In the genomic region with DNA sequence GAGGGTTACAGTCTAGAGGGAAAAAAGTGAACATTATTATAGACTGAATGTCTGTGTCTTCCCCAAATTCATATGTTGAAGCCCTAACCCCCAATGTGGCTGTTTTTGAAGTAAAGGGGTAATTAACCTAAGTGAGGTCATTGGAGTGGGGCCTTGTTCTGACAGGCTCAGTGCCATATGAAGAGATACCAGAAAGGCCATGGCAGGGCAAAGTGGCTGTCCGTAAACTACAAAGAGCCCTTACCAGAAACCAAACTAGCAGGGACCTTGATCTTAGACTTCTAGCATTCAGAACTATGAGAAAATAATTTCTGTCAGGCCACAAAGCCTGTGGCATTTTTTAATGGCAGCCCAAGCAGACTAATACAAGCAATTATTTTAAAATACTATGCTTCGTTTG, we compare ENCODE assay signal across 28 cellular contexts. TPM values are rescaled to one million over a fixed set of nuclear protein-coding genes. Genes with fewer than 3 reads are reported as not detected.
DNase-seq lines count a peak whose midpoint lies in the region; ATAC-seq, FAIRE-seq and TF ChIP-seq lines count a peak whose summit lies in the region.
"Had no signal": no experiment of that assay in that cellular context is flagged by ENCODE, and none has a peak within 500 bp of the region (broad histone marks: within the 10 kb centered on the region; RNA-seq: fewer than 3 reads in every experiment).

No MANE protein-coding gene starts in this region.

- H3K36me3 Mint-ChIP-seq in activated T-cell treated with anti-CD3 and anti-CD28 coated beads, Interleukin-2, amount 50 U/mL, for 24 hours (ENCODE audit: low read depth): peaks cover 91% of the 10 kb centered on the region
- H3K36me3 Mint-ChIP-seq in activated T-cell treated with anti-CD3 and anti-CD28 coated beads, Interleukin-2, amount 50 U/mL, for 72 hours (ENCODE audit: insufficient read depth in 2 of 2): peaks cover 13 to 37% of the 10 kb centered on the region in 2 donors
- peaks cover 96% of the 10 kb centered on the region for H3K36me3 Mint-ChIP-seq in nephron progenitor cell (ENCODE audit: low read depth)
- H3K36me3 Mint-ChIP-seq in activated CD8-positive, alpha-beta memory T cell treated with anti-CD3 and anti-CD28 coated beads, Interleukin-2, amount 10 ng/mL, durations not matched to agents 7 days and 5 days: peaks cover 50% of the 10 kb centered on the region

- CTCF ChIA-PET in activated CD8-positive, alpha-beta memory T cell treated with anti-CD3 and anti-CD28 coated beads, Interleukin-2, amount 10 ng/mL, durations not matched to agents 7 days and 5 days (lab: Charles Lee): no interaction called here

- H3K4me1 Mint-ChIP-seq in activated T-cell treated with anti-CD3 and anti-CD28 coated beads, Interleukin-2, amount 50 U/mL, for 24 hours (ENCODE audit: low read depth): peaks cover 12% of the 10 kb centered on the region
- peaks cover 12% of the 10 kb centered on the region for H3K4me1 Mint-ChIP-seq in activated T-cell treated with anti-CD3 and anti-CD28 coated beads, Interleukin-2, amount 50 U/mL, for 72 hours (ENCODE audit: low read depth)
- H3K4me1 Mint-ChIP-seq in nephron progenitor cell: peaks cover 4% of the 10 kb centered on the region
- peaks cover 16% of the 10 kb centered on the region for H3K4me1 Mint-ChIP-seq in activated CD8-positive, alpha-beta memory T cell treated with anti-CD3 and anti-CD28 coated beads, Interleukin-2, amount 10 ng/mL, durations not matched to agents 7 days and 5 days
- H3K4me1 Mint-ChIP-seq: CD14-positive monocyte had no signal

- no peaks in the 10 kb centered on the region for H3K27me3 Mint-ChIP-seq in activated T-cell treated with anti-CD3 and anti-CD28 coated beads, Interleukin-2, amount 50 U/mL, for 24 hours
- no peaks in the 10 kb centered on the region for H3K27me3 Mint-ChIP-seq in activated T-cell treated with anti-CD3 and anti-CD28 coated beads, Interleukin-2, amount 50 U/mL, for 72 hours (ENCODE audit: low read depth)
- no peaks in the 10 kb centered on the region for H3K27me3 Mint-ChIP-seq in nephron progenitor cell (ENCODE audit: low read depth, poor library complexity)
- no peaks in the 10 kb centered on the region for H3K27me3 Mint-ChIP-seq in activated CD8-positive, alpha-beta memory T cell treated with anti-CD3 and anti-CD28 coated beads, Interleukin-2, amount 10 ng/mL, durations not matched to agents 7 days and 5 days
- H3K27me3 Mint-ChIP-seq: CD4-positive, alpha-beta memory T cell; CD4-positive, CD25-positive, alpha-beta regulatory T cell; CD8-positive, alpha-beta memory T cell had no signal

- FAIRE-seq in GM18507 (lab: Jason Lieb, UNC) (peak; percentile 24), GM19239 (lab: Jason Lieb, UNC) (peak; percentile 66)

- DNase-seq in activated T-cell treated with anti-CD3 and anti-CD28 coated beads, Interleukin-2, amount 50 U/mL, for 24 hours: no peak
- no peak for DNase-seq in activated T-cell treated with anti-CD3 and anti-CD28 coated beads, Interleukin-2, amount 50 U/mL, for 72 hours
- DNase-seq in GM18507 (ENCODE audit: extremely low spot score, insufficient read length, low read depth): no peak
- DNase-seq in GM19239 (ENCODE audit: insufficient read length, low spot score): no peak
- DNase-seq in nephron progenitor cell: no peak
- DNase-seq in activated CD8-positive, alpha-beta memory T cell treated with anti-CD3 and anti-CD28 coated beads, Interleukin-2, amount 10 ng/mL, durations not matched to agents 7 days and 5 days: no peak
- no peak for DNase-seq in NCI-H1436 treated with DMSO at 0.1 percent for 48 hours (lab: John Stamatoyannopoulos, UW)
- DNase-seq: 8988T; ACHN; BE2C; C1 segment of cervical spinal cord; CD4-positive, alpha-beta memory T cell; CD4-positive, CD25-positive, alpha-beta regulatory T cell; CD8-positive, alpha-beta memory T cell; COR-L47; DMS 273 treated with DMSO at 0.1 percent for 48 hours; DMS153; DMS53; DMS79; DND-41; EL; GDM1 had no signal

- peak overlapping the region; percentile 9 for H3K27ac Mint-ChIP-seq in activated T-cell treated with anti-CD3 and anti-CD28 coated beads, Interleukin-2, amount 50 U/mL, for 24 hours
- no peak overlapping the region for H3K27ac Mint-ChIP-seq in activated T-cell treated with anti-CD3 and anti-CD28 coated beads, Interleukin-2, amount 50 U/mL, for 72 hours
- H3K27ac Mint-ChIP-seq in nephron progenitor cell: peak overlapping the region; percentile 26
- no peak overlapping the region for H3K27ac Mint-ChIP-seq in activated CD8-positive, alpha-beta memory T cell treated with anti-CD3 and anti-CD28 coated beads, Interleukin-2, amount 10 ng/mL, durations not matched to agents 7 days and 5 days

- no peaks in the 10 kb centered on the region for H3K9me3 Mint-ChIP-seq in activated T-cell treated with anti-CD3 and anti-CD28 coated beads, Interleukin-2, amount 50 U/mL, for 24 hours
- no peaks in the 10 kb centered on the region for H3K9me3 Mint-ChIP-seq in activated T-cell treated with anti-CD3 and anti-CD28 coated beads, Interleukin-2, amount 50 U/mL, for 72 hours
- H3K9me3 Mint-ChIP-seq in nephron progenitor cell: no peaks in the 10 kb centered on the region
- no peaks in the 10 kb centered on the region for H3K9me3 Mint-ChIP-seq in activated CD8-positive, alpha-beta memory T cell treated with anti-CD3 and anti-CD28 coated beads, Interleukin-2, amount 10 ng/mL, durations not matched to agents 7 days and 5 days (ENCODE audit: low read depth)
- H3K9me3 Mint-ChIP-seq: CD14-positive monocyte; CD4-positive, alpha-beta memory T cell; CD4-positive, CD25-positive, alpha-beta regulatory T cell; CD8-positive, alpha-beta memory T cell had no signal

- H3K4me3 Mint-ChIP-seq in activated T-cell treated with anti-CD3 and anti-CD28 coated beads, Interleukin-2, amount 50 U/mL, for 24 hours: no peak overlapping the region
- no peak overlapping the region for H3K4me3 Mint-ChIP-seq in activated T-cell treated with anti-CD3 and anti-CD28 coated beads, Interleukin-2, amount 50 U/mL, for 72 hours
- no peak overlapping the region for H3K4me3 Mint-ChIP-seq in nephron progenitor cell
- H3K4me3 Mint-ChIP-seq in activated CD8-positive, alpha-beta memory T cell treated with anti-CD3 and anti-CD28 coated beads, Interleukin-2, amount 10 ng/mL, durations not matched to agents 7 days and 5 days: no peak overlapping the region
- H3K4me3 Mint-ChIP-seq: CD14-positive monocyte; CD4-positive, alpha-beta memory T cell; CD4-positive, CD25-positive, alpha-beta regulatory T cell had no signal

- ATAC-seq in activated T-cell treated with anti-CD3 and anti-CD28 coated beads, Interleukin-2, amount 50 U/mL, for 72 hours (replicated peaks in 1 of 2): no peak
- ATAC-seq in activated CD8-positive, alpha-beta memory T cell treated with anti-CD3 and anti-CD28 coated beads, Interleukin-2, amount 10 ng/mL, durations not matched to agents 7 days and 5 days: no peak
- ATAC-seq in GM21619 (IDR thresholded peaks at IDR 0.05; ENCODE audit: unreplicated experiment): no peak
- ATAC-seq: GM12878 had no signal

- no peak for TF ChIP-seq CTCF in nephron progenitor cell (IDR thresholded peaks at IDR 0.05)

RNA-seq across cellular contexts. Expression of a gene that starts 8.7 kb away (rescaled TPM):
- total RNA-seq in activated T-cell treated with anti-CD3 and anti-CD28 coated beads, Interleukin-2, amount 50 U/mL, for 72 hours: 10 to 100 TPM; 46.1 to 58.2 TPM
- total RNA-seq in activated CD8-positive, alpha-beta memory T cell treated with anti-CD3 and anti-CD28 coated beads, Interleukin-2, amount 10 ng/mL, durations not matched to agents 7 days and 5 days: 10 to 100 TPM; 39.5 to 44.5 TPM

RNA-seq across cellular contexts. Expression of a gene that starts 11.2 kb away (rescaled TPM):
- total RNA-seq in activated T-cell treated with anti-CD3 and anti-CD28 coated beads, Interleukin-2, amount 50 U/mL, for 72 hours: not detected
- not detected for total RNA-seq in activated CD8-positive, alpha-beta memory T cell treated with anti-CD3 and anti-CD28 coated beads, Interleukin-2, amount 10 ng/mL, durations not matched to agents 7 days and 5 days
- total RNA-seq: A673; CD4-positive, alpha-beta memory T cell; CD4-positive, CD25-positive, alpha-beta regulatory T cell; CD8-positive, alpha-beta memory T cell; Daoy; G401; GM12878 had no signal

Comparison
In these comparisons a context has a peak if more than half of its experiments do, and no peak if none do; other contexts are left out.
1. H3K27ac Mint-ChIP-seq: peak in activated T-cell treated with anti-CD3 and anti-CD28 coated beads, Interleukin-2, amount 50 U/mL, for 24 hours (single experiment) and nephron progenitor cell (single experiment); none in activated T-cell treated with anti-CD3 and anti-CD28 coated beads, Interleukin-2, amount 50 U/mL, for 72 hours (single experiment) and activated CD8-positive, alpha-beta memory T cell treated with anti-CD3 and anti-CD28 coated beads, Interleukin-2, amount 10 ng/mL, durations not matched to agents 7 days and 5 days (single experiment).